ENCODE assay signal across 1 cellular context in the genomic region with DNA sequence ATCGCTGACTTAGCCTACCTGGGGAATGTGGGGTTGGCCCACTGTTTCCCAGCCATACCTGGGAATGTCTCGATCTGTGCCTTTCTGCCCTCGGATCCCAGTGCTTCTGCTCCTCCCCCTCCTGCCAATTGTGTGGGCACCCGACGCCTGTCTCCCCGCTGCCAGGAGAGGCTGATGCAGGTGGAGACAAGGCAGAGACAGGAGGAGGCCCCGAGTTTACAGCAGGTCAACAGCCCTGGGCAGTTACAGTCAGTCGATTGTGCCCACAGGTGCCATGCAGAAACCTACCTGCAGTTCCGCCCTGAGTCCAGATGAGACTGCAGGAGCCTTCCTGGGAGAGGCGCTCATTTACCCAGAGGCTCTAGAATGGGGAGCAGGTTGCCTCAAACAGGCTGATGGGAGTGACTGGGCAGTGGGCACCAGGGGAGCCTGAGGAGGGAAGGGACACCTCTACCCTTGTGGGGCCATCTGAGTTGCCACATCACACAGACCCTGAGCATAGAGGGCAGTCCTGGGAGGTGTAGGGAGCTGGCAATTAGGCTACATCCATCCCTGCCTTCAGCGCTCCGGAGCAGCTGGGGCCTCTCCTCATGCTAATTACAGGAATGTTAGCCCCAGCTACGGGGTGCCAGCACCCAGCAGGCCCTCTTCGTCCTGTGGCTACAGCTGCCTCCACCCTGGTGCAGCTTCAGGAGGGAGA.
TF ChIP-seq lines count a peak whose summit lies in the region.

No MANE protein-coding gene starts in this region.

TF ChIP-seq in HEK293, 187 proteins besides CTCF, POLR2A, EP300 and RAD21 (continued from another document):
- TF ChIP-seq, protein P1, sequence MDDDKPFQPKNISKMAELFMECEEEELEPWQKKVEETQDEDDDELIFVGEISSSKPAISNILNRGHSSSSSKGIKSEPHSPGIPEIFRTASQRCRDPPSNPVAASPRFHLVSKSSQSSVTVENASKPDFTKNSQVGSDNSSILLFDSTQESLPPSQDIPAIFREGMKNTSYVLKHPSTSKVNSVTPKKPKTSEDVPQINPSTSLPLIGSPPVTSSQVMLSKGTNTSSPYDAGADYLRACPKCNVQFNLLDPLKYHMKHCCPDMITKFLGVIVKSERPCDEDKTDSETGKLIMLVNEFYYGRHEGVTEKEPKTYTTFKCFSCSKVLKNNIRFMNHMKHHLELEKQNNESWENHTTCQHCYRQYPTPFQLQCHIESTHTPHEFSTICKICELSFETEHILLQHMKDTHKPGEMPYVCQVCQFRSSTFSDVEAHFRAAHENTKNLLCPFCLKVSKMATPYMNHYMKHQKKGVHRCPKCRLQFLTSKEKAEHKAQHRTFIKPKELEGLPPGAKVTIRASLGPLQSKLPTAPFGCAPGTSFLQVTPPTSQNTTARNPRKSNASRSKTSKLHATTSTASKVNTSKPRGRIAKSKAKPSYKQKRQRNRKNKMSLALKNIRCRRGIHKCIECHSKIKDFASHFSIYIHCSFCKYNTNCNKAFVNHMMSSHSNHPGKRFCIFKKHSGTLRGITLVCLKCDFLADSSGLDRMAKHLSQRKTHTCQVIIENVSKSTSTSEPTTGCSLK (tag by site-specific recombination; IDR thresholded peaks at IDR 0.05), result no peak
